ENCODE assay signal across 8 cellular contexts in the genomic region with DNA sequence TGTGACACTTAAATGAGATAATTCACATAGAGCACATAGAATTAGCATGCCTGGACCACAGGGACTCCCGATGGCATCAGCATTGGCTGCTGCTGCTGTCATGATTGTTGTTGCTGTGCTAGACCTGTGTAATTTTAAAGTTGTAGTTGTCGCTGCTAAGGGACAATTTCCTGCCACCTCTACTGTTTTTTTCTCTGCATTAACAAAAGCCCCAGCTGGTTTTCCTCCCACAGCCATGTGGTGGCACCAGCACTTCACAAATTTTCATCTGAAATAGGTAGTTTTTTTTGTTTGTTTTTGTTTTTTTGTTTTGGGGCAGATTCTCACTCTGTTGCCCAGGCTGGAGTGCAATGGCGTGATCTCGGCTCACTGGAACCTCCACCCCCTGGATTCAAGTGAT. TPM values are rescaled to one million over a fixed set of nuclear protein-coding genes. Genes with fewer than 3 reads are reported as not detected.
A peak's percentile ranks its signal among the peaks of the same experiment; 100 is the strongest.
DNase-seq lines count a peak whose midpoint lies in the region; ATAC-seq and TF ChIP-seq lines count a peak whose summit lies in the region.

No MANE protein-coding gene starts in this region.

- no peaks in the 10 kb centered on the region for H3K9me3 ChIP-seq in OCI-LY3 (ENCODE audit: insufficient read depth, low read length)
- no peaks in the 10 kb centered on the region for H3K9me3 ChIP-seq in right atrium auricular region

- no peak overlapping the region for H3K9ac ChIP-seq in OCI-LY3 (ENCODE audit: low read length)

- H2AFZ ChIP-seq in OCI-LY3 (ENCODE audit: low read depth, low read length), result no peak overlapping the region

- TF ChIP-seq CTCF in OCI-LY3 (IDR thresholded peaks at IDR 0.05; ENCODE audit: low read depth, low read length), result peak; percentile 59
- peak; percentile 38 to 80 for TF ChIP-seq CTCF in right atrium auricular region (IDR thresholded peaks at IDR 0.05)

- no peaks in the 10 kb centered on the region for H4K20me1 ChIP-seq in OCI-LY3 (ENCODE audit: insufficient read depth, low read length)

- no peaks in the 10 kb centered on the region for H3K36me3 ChIP-seq in OCI-LY3 (replicated peaks; ENCODE audit: low read depth, low read length)
- no peaks in the 10 kb centered on the region for H3K36me3 ChIP-seq in right atrium auricular region

- H3K4me1 ChIP-seq in OCI-LY3 (ENCODE audit: low read length), result 0 out of 2 replicates have a peak, but pooled peaks cover 2% of the 10 kb centered on the region
- H3K4me1 ChIP-seq in right atrium auricular region, result peaks cover 0 to 6% of the 10 kb centered on the region in 2 donors

- H3K27me3 ChIP-seq in OCI-LY3 (ENCODE audit: low read depth, low read length), result 0 out of 2 replicates have a peak, but pooled peaks cover 3% of the 10 kb centered on the region
- no peaks in the 10 kb centered on the region for H3K27me3 ChIP-seq in right atrium auricular region

- no peaks in the 10 kb centered on the region for H3K79me2 ChIP-seq in OCI-LY3 (ENCODE audit: low read length)

- H3K4me2 ChIP-seq in OCI-LY3 (ENCODE audit: low read length), result peak overlapping the region; percentile 50

- ATAC-seq in HG02938 (IDR thresholded peaks at IDR 0.05; ENCODE audit: unreplicated experiment), result peak; percentile 57
- no peak for ATAC-seq in GM19463 (IDR thresholded peaks at IDR 0.05; ENCODE audit: unreplicated experiment)

- DNase-seq in A172 (ENCODE audit: low spot score) (peak; percentile 41), ELR (ENCODE audit: low read depth) (peak; percentile 52), right atrium auricular region (ENCODE audit: low spot score) (no peak)
- peak; percentile 41 for DNase-seq in activated naive CD4-positive, alpha-beta T cell treated with anti-CD3 and anti-CD28 coated beads, Interleukin-2, amount 50 U/mL, for 16 hours
- DNase-seq in stimulated activated CD4-positive, alpha-beta T cell treated with anti-CD3 and anti-CD28 coated beads, Interleukin-1b, Interleukin-23, amount 100 ng/mL, for 4 hours (ENCODE audit: low read depth in 2 of 2), result peak; percentile 5 to 32

- H3K4me3 ChIP-seq in OCI-LY3 (ENCODE audit: low read length), result peak overlapping the region; percentile 43
- H3K4me3 ChIP-seq in right atrium auricular region, result no peak overlapping the region

- H3K27ac ChIP-seq in OCI-LY3 (ENCODE audit: low read length) (no peak overlapping the region), right atrium auricular region (no peak overlapping the region)

RNA-seq across cellular contexts. Expression of a gene that starts 25.4 kb away (rescaled TPM):
- total RNA-seq in A172 (2014; rRNA removed; shearing (Covaris generic)), result 28.0 and 31.4 TPM in 2 replicates
- total RNA-seq in right atrium auricular region, result 10 to 100 TPM; 42.8 to 81.2 TPM

RNA-seq across cellular contexts. Expression of a gene that starts 26.4 kb away (rescaled TPM):
- 0.12 and 1.2 TPM in 2 replicates for total RNA-seq in A172 (2014; rRNA removed; shearing (Covaris generic))
- not detected for total RNA-seq in right atrium auricular region

RNA-seq across cellular contexts. Expression of a gene that starts 26.4 kb away (rescaled TPM):
- total RNA-seq in A172 (2014; rRNA removed; shearing (Covaris generic)), result not detected in 2 replicates
- total RNA-seq in right atrium auricular region, result not detected
